ENCODE assay signal across 17 cellular contexts in genomic region chr9:115758441-115758840, GRCh38.
DNase-seq lines count a peak whose midpoint lies in the region; ATAC-seq and TF ChIP-seq lines count a peak whose summit lies in the region.
"Had no signal": no experiment of that assay in that cellular context is flagged by ENCODE, and none has a peak within 500 bp of the region (broad histone marks: within the 10 kb centered on the region; RNA-seq: fewer than 3 reads in every experiment).

No MANE protein-coding gene starts in this region.

- H3K4me3 ChIP-seq in A673 (ENCODE audit: low read depth, low read length, poor library complexity, severe bottlenecking) = no peak overlapping the region
- no peak overlapping the region for H3K4me3 ChIP-seq in SJSA1
- H3K4me3 ChIP-seq in esophagus muscularis mucosa = no peak overlapping the region
- H3K4me3 ChIP-seq: BLaER1 treated with 17β-estradiol and CSF1 and Interleukin-3, amounts not matched to agents 10 nM and 100 nM; GM12878; GM23248 had no signal

- no peaks in the 10 kb centered on the region for H3K27me3 ChIP-seq in A673 (replicated peaks; ENCODE audit: insufficient read depth, low read depth, low read length, poor library complexity)
- no peaks in the 10 kb centered on the region for H3K27me3 ChIP-seq in SJSA1 (replicated peaks)
- no peaks in the 10 kb centered on the region for H3K27me3 ChIP-seq in esophagus muscularis mucosa
- H3K27me3 ChIP-seq: BLaER1 treated with 17β-estradiol and CSF1 and Interleukin-3, amounts not matched to agents 10 nM and 100 nM had no signal

- ATAC-seq in GM21526 (IDR thresholded peaks at IDR 0.05; ENCODE audit: low FRiP score, unreplicated experiment) = no peak
- ATAC-seq: GM12878 had no signal

- intact Hi-C loops in A673 (cut with micrococcal nuclease; ENCODE audit: unreplicated experiment) (no loop called here), MCF 10A (cut with micrococcal nuclease) (no loop called here), esophagus muscularis mucosa (cut with DNase I) (no loop called here)

- H3K9me3 ChIP-seq in A673 (ENCODE audit: low read depth, low read length, poor library complexity, severe bottlenecking) (no peaks in the 10 kb centered on the region), SJSA1 (replicated peaks) (no peaks in the 10 kb centered on the region), esophagus muscularis mucosa (no peaks in the 10 kb centered on the region)

- TF ChIP-seq POLR2A in esophagus muscularis mucosa (IDR thresholded peaks at IDR 0.05; ENCODE audit: low read depth) = no peak

- CTCF ChIA-PET in A673 (lab: Charles Lee) (no interaction called here), MCF 10A (lab: Yijun Ruan, JAX) (interaction anchor here (0.7 to 1.4 kb wide), 2 partner anchors 165 to 363 kb away, joined by 3 to 4 read pairs; no protein-coding TSS in a partner anchor)

- peak overlapping the region; percentile 12 for H3K27ac ChIP-seq in A673 (ENCODE audit: low read depth, low read length, poor library complexity, severe bottlenecking)
- 0 out of 2 replicates have a peak overlapping the region, but pooled peaks have one; percentile 29 for H3K27ac ChIP-seq in SJSA1
- no peak overlapping the region for H3K27ac ChIP-seq in esophagus muscularis mucosa (replicated peaks in 1 of 4)
- H3K27ac ChIP-seq: 22Rv1; BLaER1 treated with 17β-estradiol and CSF1 and Interleukin-3, amounts not matched to agents 10 nM and 100 nM; GM23248; HL-60 had no signal

- peaks cover 13% of the 10 kb centered on the region for H3K9me3 Mint-ChIP-seq in osteocyte (ENCODE audit: unreplicated experiment)
- no peaks in the 10 kb centered on the region for H3K9me3 Mint-ChIP-seq in MCF 10A (ENCODE audit: unreplicated experiment)

- H3K4me3 Mint-ChIP-seq in osteocyte (ENCODE audit: unreplicated experiment) = no peak overlapping the region
- no peak overlapping the region for H3K4me3 Mint-ChIP-seq in MCF 10A (ENCODE audit: unreplicated experiment)
- H3K4me3 Mint-ChIP-seq: CD4-positive, CD25-positive, alpha-beta regulatory T cell had no signal

- DNase-seq in A673 (ENCODE audit: low spot score) = no peak
- no peak for DNase-seq in SJSA1 (ENCODE audit: low read depth in 1 of 2, low spot score in 2 of 2)
- peak; percentile 23 for DNase-seq in fibroblast of peridontal ligament (ENCODE audit: extremely low read depth)
- no peak for DNase-seq in osteocyte (ENCODE audit: extremely low spot score, unreplicated experiment)
- DNase-seq in MCF 10A (ENCODE audit: unreplicated experiment) = no peak
- no peak for DNase-seq in esophagus muscularis mucosa (ENCODE audit: extremely low spot score)
- DNase-seq in NCI-H2227 treated with DMSO at 0.1 percent for 48 hours (lab: John Stamatoyannopoulos, UW) = no peak
- DNase-seq: Calu3; CD4-positive, CD25-positive, alpha-beta regulatory T cell; DMS 273 treated with DMSO at 0.1 percent for 48 hours; GM23248; H7 had no signal

- peaks cover 61% of the 10 kb centered on the region for H3K4me1 Mint-ChIP-seq in osteocyte (ENCODE audit: unreplicated experiment)
- H3K4me1 Mint-ChIP-seq in MCF 10A (ENCODE audit: insufficient read depth, unreplicated experiment) = peaks cover 8% of the 10 kb centered on the region
- H3K4me1 Mint-ChIP-seq: CD4-positive, CD25-positive, alpha-beta regulatory T cell had no signal

- POLR2A ChIA-PET in A673 (lab: Charles Lee; ENCODE audit: low non-redundant PET) (interaction anchor here (0.6 kb wide), 1 partner anchor 364 kb away, joined by 3 read pairs; no protein-coding TSS in a partner anchor), MCF 10A (lab: Yijun Ruan, JAX) (no interaction called here)

- no TSS peak for BruUV-seq in A673 (replicated peaks; lab: Mats Ljungman, UMichigan)
- no TSS peak for BruUV-seq in MCF 10A (replicated peaks; lab: Mats Ljungman, UMichigan)

- H3K36me3 ChIP-seq in A673 (ENCODE audit: insufficient read depth, low read length, poor library complexity, severe bottlenecking) = no peaks in the 10 kb centered on the region
- H3K36me3 ChIP-seq in SJSA1 = no peaks in the 10 kb centered on the region
- H3K36me3 ChIP-seq in esophagus muscularis mucosa = no peaks in the 10 kb centered on the region
- H3K36me3 ChIP-seq: BLaER1 treated with 17β-estradiol and CSF1 and Interleukin-3, amounts not matched to agents 10 nM and 100 nM had no signal

- WGBS in esophagus muscularis mucosa = 84% methylated on average over 3 of the region's 3 CpGs

- TF ChIP-seq CTCF in A673 (conservative IDR thresholded peaks at IDR 0.05; ENCODE audit: low read depth, low read length) = no peak
- TF ChIP-seq CTCF in osteocyte (IDR thresholded peaks at IDR 0.05) = no peak
- no peak for TF ChIP-seq CTCF in MCF 10A (IDR thresholded peaks at IDR 0.05; ENCODE audit: unreplicated experiment)
- no peak for TF ChIP-seq CTCF in esophagus muscularis mucosa (IDR thresholded peaks at IDR 0.05)

- H3K36me3 Mint-ChIP-seq in osteocyte (ENCODE audit: unreplicated experiment) = peaks cover 2% of the 10 kb centered on the region
- no peaks in the 10 kb centered on the region for H3K36me3 Mint-ChIP-seq in MCF 10A (ENCODE audit: insufficient read depth, unreplicated experiment)
- H3K36me3 Mint-ChIP-seq: CD4-positive, CD25-positive, alpha-beta regulatory T cell had no signal

- H3K27me3 Mint-ChIP-seq in osteocyte (ENCODE audit: unreplicated experiment) = no peaks in the 10 kb centered on the region
- no peaks in the 10 kb centered on the region for H3K27me3 Mint-ChIP-seq in MCF 10A (ENCODE audit: insufficient read depth, unreplicated experiment)
- H3K27me3 Mint-ChIP-seq: CD4-positive, CD25-positive, alpha-beta regulatory T cell had no signal

- H3K4me1 ChIP-seq in A673 (ENCODE audit: insufficient read depth, low read length, poor library complexity, severe bottlenecking) (peaks cover 19% of the 10 kb centered on the region), SJSA1 (replicated peaks) (no peaks in the 10 kb centered on the region; the same call in 1 of the 2 replicates), esophagus muscularis mucosa (no peaks in the 10 kb centered on the region)
- H3K4me1 ChIP-seq: BLaER1 treated with 17β-estradiol and CSF1 and Interleukin-3, amounts not matched to agents 10 nM and 100 nM had no signal

- H3K27ac Mint-ChIP-seq in osteocyte (ENCODE audit: unreplicated experiment) (peak overlapping the region; percentile 56), MCF 10A (ENCODE audit: low read depth, unreplicated experiment) (no peak overlapping the region)
- H3K27ac Mint-ChIP-seq: CD4-positive, CD25-positive, alpha-beta regulatory T cell had no signal

- TF ChIP-seq EP300 in esophagus muscularis mucosa (IDR thresholded peaks at IDR 0.05) = no peak

Comparison
In these comparisons a context has a peak if more than half of its experiments do, and no peak if none do; other contexts are left out.
1. H3K27ac ChIP-seq: peak in A673 (single experiment) and SJSA1 (single experiment); none in esophagus muscularis mucosa (0 of 4).